ENCODE assay signal across 2 cellular contexts in the genomic region with DNA sequence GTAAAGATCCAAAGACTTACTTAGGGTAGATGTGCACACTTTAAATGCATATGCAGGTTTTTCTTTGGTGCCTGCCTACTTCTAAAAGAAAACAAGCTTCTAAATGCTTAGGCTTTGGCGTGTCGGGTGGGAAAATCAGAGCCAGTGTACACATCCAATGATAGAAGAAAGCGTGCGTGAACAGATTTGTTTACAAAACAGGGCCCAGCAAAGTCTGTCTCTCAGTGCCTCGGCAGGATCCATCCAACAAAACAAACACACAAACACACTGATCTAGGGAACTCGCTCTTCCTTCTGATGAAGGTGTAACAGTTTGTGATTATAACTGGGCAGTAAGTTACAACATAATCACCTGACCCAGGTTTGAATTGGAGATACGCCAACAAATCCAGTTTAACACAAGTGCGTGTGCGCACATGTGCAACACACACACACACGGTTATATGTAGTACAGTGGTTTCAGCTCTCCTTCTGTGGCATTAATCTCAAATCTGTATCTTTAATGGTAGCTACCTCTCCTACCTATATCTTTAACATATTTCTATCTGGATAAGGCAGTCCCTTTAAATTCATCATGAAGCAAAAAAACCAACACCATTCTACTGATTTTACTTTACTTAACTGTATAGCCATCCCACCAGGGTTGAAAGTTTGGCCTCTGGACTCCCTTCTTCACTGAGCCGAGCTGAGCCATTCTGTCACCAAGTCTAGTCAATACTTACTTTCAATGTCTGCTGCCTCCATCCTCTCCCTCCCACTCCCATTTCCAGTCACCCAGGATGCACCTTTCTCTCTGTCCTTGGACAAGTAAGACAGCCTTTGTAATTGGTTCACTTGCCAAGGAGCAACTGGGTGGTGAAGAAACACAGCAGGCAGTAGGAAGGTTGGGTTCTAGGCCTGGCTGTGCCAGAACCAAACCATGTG.
TF ChIP-seq lines count a peak whose summit lies in the region.

No MANE protein-coding gene starts in this region.

TF ChIP-seq in IMR-90, 13 proteins besides CTCF, POLR2A, EP300 and RAD21:
- no peak for TF ChIP-seq CEBPB (IDR thresholded peaks at IDR 0.05; ENCODE audit: low read depth, low read length)
- no peak for TF ChIP-seq CHD1 (IDR thresholded peaks at IDR 0.05; ENCODE audit: low read depth, low read length)
- no peak for TF ChIP-seq MAZ (IDR thresholded peaks at IDR 0.05; ENCODE audit: borderline replicate concordance, low read depth, low read length)
- TF ChIP-seq, protein P1, sequence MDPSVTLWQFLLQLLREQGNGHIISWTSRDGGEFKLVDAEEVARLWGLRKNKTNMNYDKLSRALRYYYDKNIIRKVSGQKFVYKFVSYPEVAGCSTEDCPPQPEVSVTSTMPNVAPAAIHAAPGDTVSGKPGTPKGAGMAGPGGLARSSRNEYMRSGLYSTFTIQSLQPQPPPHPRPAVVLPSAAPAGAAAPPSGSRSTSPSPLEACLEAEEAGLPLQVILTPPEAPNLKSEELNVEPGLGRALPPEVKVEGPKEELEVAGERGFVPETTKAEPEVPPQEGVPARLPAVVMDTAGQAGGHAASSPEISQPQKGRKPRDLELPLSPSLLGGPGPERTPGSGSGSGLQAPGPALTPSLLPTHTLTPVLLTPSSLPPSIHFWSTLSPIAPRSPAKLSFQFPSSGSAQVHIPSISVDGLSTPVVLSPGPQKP (IDR thresholded peaks at IDR 0.05; ENCODE audit: borderline replicate concordance, low read depth, low read length), result no peak

TF ChIP-seq in GM12878, 131 proteins besides CTCF, POLR2A, EP300 and RAD21:
- TF ChIP-seq REST (IDR thresholded peaks at IDR 0.05; ENCODE audit: low read depth, low read length), result no peak
- peak; percentile 54 for TF ChIP-seq BCL3 (IDR thresholded peaks at IDR 0.05; ENCODE audit: borderline replicate concordance, insufficient read depth, low read depth, low read length, poor library complexity, severe bottlenecking)
